Comparison of ENCODE assay signal across 8 cellular contexts in the genomic region with DNA sequence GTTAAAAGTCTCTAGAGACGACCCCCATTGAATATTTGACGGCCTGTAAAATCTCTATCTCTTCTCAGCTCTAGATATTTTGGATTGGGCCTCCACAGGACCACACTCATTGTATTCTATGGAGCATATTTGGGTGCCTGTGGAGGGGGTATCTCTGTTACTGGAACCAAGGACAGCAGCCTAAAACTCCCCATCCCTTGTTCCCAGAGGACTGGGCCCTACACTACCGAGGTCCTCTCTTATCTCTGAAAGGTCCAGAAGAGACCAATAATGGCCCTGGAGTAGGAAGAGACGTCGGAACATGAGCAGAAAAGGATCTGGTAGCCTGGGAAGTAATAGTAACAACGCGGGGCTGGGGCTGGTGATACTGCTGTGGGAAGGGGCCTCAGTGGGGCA. TPM values are rescaled to one million over a fixed set of nuclear protein-coding genes. Genes with fewer than 3 reads are reported as not detected.
DNase-seq lines count a peak whose midpoint lies in the region; ATAC-seq, FAIRE-seq and TF ChIP-seq lines count a peak whose summit lies in the region.

No MANE protein-coding gene starts in this region.

- peaks cover 54% of the 10 kb centered on the region for H3K4me1 ChIP-seq in keratinocyte (ENCODE audit: control insufficient read depth, extremely low read depth, insufficient read depth, low read length)
- H3K4me1 ChIP-seq in thoracic aorta (ENCODE audit: control insufficient read depth in 1 of 2, low read depth in 2 of 2): peaks cover 23 to 58% of the 10 kb centered on the region in 2 donors

- no peaks in the 10 kb centered on the region for H3K27me3 Mint-ChIP-seq in T-helper 2 cell treated with Interferon-gamma antibody and Interleukin-4, amounts not matched to agents 5 μg/mL and 100 μg/mL, for 36 hours (ENCODE audit: low read depth)
- H3K27me3 Mint-ChIP-seq in activated naive CD8-positive, alpha-beta T cell: no peaks in the 10 kb centered on the region

- peaks cover 59% of the 10 kb centered on the region for H3K4me1 Mint-ChIP-seq in T-helper 2 cell treated with Interferon-gamma antibody and Interleukin-4, amounts not matched to agents 5 μg/mL and 100 μg/mL, for 36 hours (ENCODE audit: low read depth)
- H3K4me1 Mint-ChIP-seq in activated naive CD8-positive, alpha-beta T cell (ENCODE audit: low read depth): peaks cover 66% of the 10 kb centered on the region

- H3K4me3 ChIP-seq in keratinocyte (ENCODE audit: control insufficient read depth in 2 of 3, extremely low read depth in 1 of 3, insufficient read depth in 2 of 3, low read depth in 1 of 3, low read length in 3 of 3) (peak overlapping the region; percentile 79 to 98 (median 97)), thoracic aorta (peak overlapping the region; percentile 77)

- peak overlapping the region; percentile 93 for H3K27ac Mint-ChIP-seq in T-helper 2 cell treated with Interferon-gamma antibody and Interleukin-4, amounts not matched to agents 5 μg/mL and 100 μg/mL, for 36 hours
- peak overlapping the region; percentile 96 for H3K27ac Mint-ChIP-seq in activated naive CD8-positive, alpha-beta T cell

- H3K9me3 ChIP-seq in keratinocyte (ENCODE audit: control insufficient read depth, low read depth, low read length) (no peaks in the 10 kb centered on the region), thoracic aorta (no peaks in the 10 kb centered on the region)

- peaks cover 0 to 12% of the 10 kb centered on the region in 2 experiments for H3K36me3 ChIP-seq in keratinocyte (ENCODE audit: control insufficient read depth in 2 of 2, extremely low read depth in 1 of 2, insufficient read depth in 2 of 2, low read length in 2 of 2)
- H3K36me3 ChIP-seq in thoracic aorta: no peaks in the 10 kb centered on the region

- no peaks in the 10 kb centered on the region for H3K27me3 ChIP-seq in keratinocyte (ENCODE audit: control insufficient read depth, extremely low read depth, insufficient read depth, low read length)
- no peaks in the 10 kb centered on the region for H3K27me3 ChIP-seq in thoracic aorta (replicated peaks; ENCODE audit: insufficient read depth)

- no peaks in the 10 kb centered on the region for H3K9me1 ChIP-seq in keratinocyte (ENCODE audit: control insufficient read depth, extremely low read depth, insufficient read depth, low read length)

- peak overlapping the region; percentile 70 for H2AFZ ChIP-seq in keratinocyte (ENCODE audit: control insufficient read depth, low read length)

- no peaks in the 10 kb centered on the region for H3K9me3 Mint-ChIP-seq in T-helper 2 cell treated with Interferon-gamma antibody and Interleukin-4, amounts not matched to agents 5 μg/mL and 100 μg/mL, for 36 hours
- H3K9me3 Mint-ChIP-seq in activated naive CD8-positive, alpha-beta T cell (ENCODE audit: low read depth): no peaks in the 10 kb centered on the region

- dilution Hi-C loops in keratinocyte (cut with MboI; ENCODE audit: extremely low pct_ligation_motif_present, low sequenced_read_pairs): no loop called here

- ATAC-seq in thoracic aorta (ENCODE audit: insufficient number of reproducible peaks, low FRiP score, low read depth): no peak
- no peak for ATAC-seq in HG03469 (IDR thresholded peaks at IDR 0.05; ENCODE audit: unreplicated experiment)
- ATAC-seq in HG03159 (IDR thresholded peaks at IDR 0.05; ENCODE audit: unreplicated experiment): no peak

- no peaks in the 10 kb centered on the region for H4K20me1 ChIP-seq in keratinocyte (ENCODE audit: control insufficient read depth, extremely low read depth, insufficient read depth, low read length)

- peaks cover 11% of the 10 kb centered on the region for H3K36me3 Mint-ChIP-seq in T-helper 2 cell treated with Interferon-gamma antibody and Interleukin-4, amounts not matched to agents 5 μg/mL and 100 μg/mL, for 36 hours (ENCODE audit: low read depth)
- peaks cover 13% of the 10 kb centered on the region for H3K36me3 Mint-ChIP-seq in activated naive CD8-positive, alpha-beta T cell

- no peak for DNase-seq in T-helper 2 cell treated with Interferon-gamma antibody and Interleukin-4, amounts not matched to agents 5 μg/mL and 100 μg/mL, for 36 hours (ENCODE audit: low spot score)
- DNase-seq in T-helper 2 cell (no peak), keratinocyte (ENCODE audit: low read depth, low spot score) (no peak), thoracic aorta (ENCODE audit: low spot score) (no peak)
- DNase-seq in stimulated activated CD8-positive, alpha-beta memory T cell treated with anti-CD3 and anti-CD28 coated beads, Interleukin-4, amount 100 ng/mL, for 48 hours: no peak

- H3K79me2 ChIP-seq in keratinocyte (ENCODE audit: control insufficient read depth, insufficient read depth, low read length): peaks cover 39% of the 10 kb centered on the region

- H3K27ac ChIP-seq in keratinocyte (ENCODE audit: control insufficient read depth, insufficient read depth, low read length): peak overlapping the region; percentile 89
- H3K27ac ChIP-seq in thoracic aorta: peak overlapping the region; percentile 78 to 85

- peak overlapping the region; percentile 86 for H3K4me2 ChIP-seq in keratinocyte (ENCODE audit: control insufficient read depth, extremely low read depth, insufficient read depth, low read depth, low read length)

- H3K4me3 Mint-ChIP-seq in T-helper 2 cell treated with Interferon-gamma antibody and Interleukin-4, amounts not matched to agents 5 μg/mL and 100 μg/mL, for 36 hours: peak overlapping the region; percentile 92
- peak overlapping the region; percentile 99 for H3K4me3 Mint-ChIP-seq in activated naive CD8-positive, alpha-beta T cell

- no peak for TF ChIP-seq CTCF in keratinocyte (optimal IDR thresholded peaks at IDR 0.05 in 1 of 3, IDR thresholded peaks at IDR 0.05 in 1 of 3, conservative IDR thresholded peaks at IDR 0.05 in 1 of 3; ENCODE audit: extremely low read depth in 1 of 3, insufficient read depth in 2 of 3, low read length in 3 of 3)
- TF ChIP-seq CTCF in thoracic aorta (IDR thresholded peaks at IDR 0.05): no peak

- FAIRE-seq in keratinocyte (lab: Jason Lieb, UNC): no peak

- H3K9ac ChIP-seq in keratinocyte (ENCODE audit: control insufficient read depth, extremely low read depth, insufficient read depth, low read length): peak overlapping the region; percentile 94

RNA-seq across cellular contexts. Expression of gene HPS4, which starts 0.5 kb away (rescaled TPM):
- 15.3 to 21.5 TPM (median 21.3 TPM) in 3 replicates for polyA plus RNA-seq in keratinocyte
- polyA plus RNA-seq in keratinocyte (2011; ENCODE audit: low read depth): 16.5 TPM
- polyA plus RNA-seq in keratinocyte (2011; cell fraction: cytosol; rRNA removed): 16.2 and 18.5 TPM in 2 replicates
- polyA plus RNA-seq in keratinocyte (2011; cell fraction: nucleus; rRNA removed): 49.8 and 53.8 TPM in 2 replicates
- 15.7 and 19.2 TPM in 2 replicates for polyA plus RNA-seq in keratinocyte (2012; ENCODE audit: low replicate concordance)
- 15.9 to 45.2 TPM (median 27.2 TPM) in 3 replicates for polyA minus RNA-seq in keratinocyte
- polyA minus RNA-seq in keratinocyte (2011; cell fraction: cytosol; rRNA and poly(A)+ RNA removed): 21.3 TPM
- 23.3 and 29.4 TPM in 2 replicates for polyA minus RNA-seq in keratinocyte (2011; cell fraction: nucleus; rRNA and poly(A)+ RNA removed)
- total RNA-seq in thoracic aorta: 10 to 100 TPM; 26.5 to 27.8 TPM

RNA-seq across cellular contexts. Expression of gene SRRD, which starts 0.6 kb away (rescaled TPM):
- 30.2 to 45.0 TPM (median 33.0 TPM) in 3 replicates for polyA plus RNA-seq in keratinocyte
- 38.3 TPM for polyA plus RNA-seq in keratinocyte (2011; ENCODE audit: low read depth)
- polyA plus RNA-seq in keratinocyte (2011; cell fraction: cytosol; rRNA removed): 31.4 and 54.5 TPM in 2 replicates
- 19.2 and 23.8 TPM in 2 replicates for polyA plus RNA-seq in keratinocyte (2011; cell fraction: nucleus; rRNA removed)
- polyA plus RNA-seq in keratinocyte (2012; ENCODE audit: low replicate concordance): 17.3 and 20.6 TPM in 2 replicates
- 9.2 to 21.2 TPM (median 20.3 TPM) in 3 replicates for polyA minus RNA-seq in keratinocyte
- 6.5 TPM for polyA minus RNA-seq in keratinocyte (2011; cell fraction: cytosol; rRNA and poly(A)+ RNA removed)
- polyA minus RNA-seq in keratinocyte (2011; cell fraction: nucleus; rRNA and poly(A)+ RNA removed): 3.2 and 8.7 TPM in 2 replicates
- 10 to 100 TPM in 1 of 2 donors, 1 to 10 TPM in 1; 8.3 to 31.3 TPM for total RNA-seq in thoracic aorta

RNA-seq across cellular contexts. Expression of gene TFIP11, which starts 29.2 kb away (rescaled TPM):
- 25.7 to 30.3 TPM (median 28.6 TPM) in 3 replicates for polyA plus RNA-seq in keratinocyte
- 26.2 TPM for polyA plus RNA-seq in keratinocyte (2011; ENCODE audit: low read depth)
- 18.3 and 19.1 TPM in 2 replicates for polyA plus RNA-seq in keratinocyte (2011; cell fraction: cytosol; rRNA removed)
- 40.4 and 47.8 TPM in 2 replicates for polyA plus RNA-seq in keratinocyte (2011; cell fraction: nucleus; rRNA removed)
- 18.9 and 25.1 TPM in 2 replicates for polyA plus RNA-seq in keratinocyte (2012; ENCODE audit: low replicate concordance)
- 33.6 to 59.6 TPM (median 36.2 TPM) in 3 replicates for polyA minus RNA-seq in keratinocyte
- 39.5 TPM for polyA minus RNA-seq in keratinocyte (2011; cell fraction: cytosol; rRNA and poly(A)+ RNA removed)
- 23.4 and 26.6 TPM in 2 replicates for polyA minus RNA-seq in keratinocyte (2011; cell fraction: nucleus; rRNA and poly(A)+ RNA removed)
- 10 to 100 TPM; 21.7 to 60.6 TPM for total RNA-seq in thoracic aorta

RNA-seq across cellular contexts. Expression of gene ASPHD2, which starts 54.0 kb away (rescaled TPM):
- polyA plus RNA-seq in keratinocyte: 3.5 to 4.6 TPM (median 3.6 TPM) in 3 replicates
- 1.6 TPM for polyA plus RNA-seq in keratinocyte (2011; ENCODE audit: low read depth)
- polyA plus RNA-seq in keratinocyte (2011; cell fraction: cytosol; rRNA removed): 3.0 and 3.3 TPM in 2 replicates
- 4.5 and 5.3 TPM in 2 replicates for polyA plus RNA-seq in keratinocyte (2011; cell fraction: nucleus; rRNA removed)
- 4.7 and 5.2 TPM in 2 replicates for polyA plus RNA-seq in keratinocyte (2012; ENCODE audit: low replicate concordance)
- 4.0 to 7.9 TPM (median 4.2 TPM) in 3 replicates for polyA minus RNA-seq in keratinocyte
- 7.1 TPM for polyA minus RNA-seq in keratinocyte (2011; cell fraction: cytosol; rRNA and poly(A)+ RNA removed)
- polyA minus RNA-seq in keratinocyte (2011; cell fraction: nucleus; rRNA and poly(A)+ RNA removed): 4.0 TPM in 2 replicates
- 1 to 10 TPM; 1.6 to 2.6 TPM for total RNA-seq in thoracic aorta
